Comparison of ENCODE assay signal across 12 cellular contexts in the genomic region with DNA sequence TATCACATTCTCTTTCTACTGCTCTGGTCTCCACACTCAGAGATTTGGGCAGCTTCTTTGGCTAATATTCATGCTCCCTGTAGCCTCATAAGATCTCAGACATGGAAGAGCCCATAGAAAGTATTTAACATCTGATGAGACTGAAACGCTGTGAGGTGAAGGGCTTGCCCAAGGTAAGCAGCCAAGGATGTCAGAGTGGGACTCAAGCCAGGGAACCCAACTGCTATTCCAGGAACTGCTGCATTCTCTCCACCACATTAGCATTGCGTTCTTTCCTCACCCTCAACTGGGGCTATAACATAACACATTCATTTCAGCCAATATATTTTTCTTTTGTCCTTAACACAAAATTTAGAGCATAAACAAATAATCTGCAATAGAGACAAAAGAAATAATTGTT. TPM values are rescaled to one million over a fixed set of nuclear protein-coding genes. Genes with fewer than 3 reads are reported as not detected.
DNase-seq lines count a peak whose midpoint lies in the region; ATAC-seq and TF ChIP-seq lines count a peak whose summit lies in the region.
"Had no signal": no experiment of that assay in that cellular context is flagged by ENCODE, and none has a peak within 500 bp of the region (broad histone marks: within the 10 kb centered on the region; RNA-seq: fewer than 3 reads in every experiment).

No MANE protein-coding gene starts in this region.

- H3K9me3 Mint-ChIP-seq in CD8-positive, alpha-beta T cell, result no peaks in the 10 kb centered on the region

- CTCF ChIA-PET in CD8-positive, alpha-beta T cell (lab: Charles Lee), result interaction anchor here (1.0 to 3.1 kb wide), 4 partner anchors 9 to 127 kb away, joined by 3 to 21 read pairs (median 12); no protein-coding TSS in a partner anchor
- CTCF ChIA-PET in OCI-LY7 (lab: Charles Lee; ENCODE audit: unreplicated experiment), result interaction anchor here (0.9 to 2.2 kb wide), 5 partner anchors 9 to 99 kb away, joined by 3 to 11 read pairs (median 4); no protein-coding TSS in a partner anchor

- POLR2A ChIA-PET in CD8-positive, alpha-beta T cell (lab: Charles Lee), result no interaction called here
- POLR2A ChIA-PET in OCI-LY7 (lab: Charles Lee), result interaction anchor here (0.9 to 5.7 kb wide), 11 partner anchors 9 to 127 kb away, joined by 3 to 34 read pairs (median 5); no protein-coding TSS in a partner anchor

- DNase-seq in CD8-positive, alpha-beta T cell, result no peak
- DNase-seq in OCI-LY7 (ENCODE audit: low spot score), result no peak
- no peak for DNase-seq in fibroblast of lung (ENCODE audit: low read depth in 2 of 2)
- DNase-seq in psoas muscle, result no peak
- no peak for DNase-seq in activated T-cell treated with anti-CD3 and anti-CD28 coated beads, Interleukin-2, amount 50 U/mL, for 1 hour
- DNase-seq in NCI-H2107 treated with DMSO at 0.1 percent for 48 hours (lab: John Stamatoyannopoulos, UW; ENCODE audit: unreplicated experiment), result no peak
- DNase-seq in NCI-H1417 treated with DMSO at 0.1 percent for 48 hours (lab: John Stamatoyannopoulos, UW), result no peak
- DNase-seq in SIG-M5 (lab: John Stamatoyannopoulos, UW), result no peak
- DNase-seq: activated T-cell treated with anti-CD3 and anti-CD28 coated beads for 4 hours; stimulated activated CD8-positive, alpha-beta memory T cell treated with anti-CD3 and anti-CD28 coated beads, Interleukin-4, amount 100 ng/mL, for 48 hours had no signal

- H3K27me3 ChIP-seq in CD8-positive, alpha-beta T cell (ENCODE audit: insufficient read depth, low read length), result no peaks in the 10 kb centered on the region
- no peaks in the 10 kb centered on the region for H3K27me3 ChIP-seq in fibroblast of lung (ENCODE audit: control insufficient read depth, insufficient read depth, low read length)
- H3K27me3 ChIP-seq in psoas muscle (ENCODE audit: insufficient read depth in 3 of 3, low read length in 2 of 3), result no peaks in the 10 kb centered on the region
- H3K27me3 ChIP-seq: ascending aorta had no signal

- no peak overlapping the region for H3K9ac ChIP-seq in fibroblast of lung (ENCODE audit: insufficient read depth, low read length)

- ATAC-seq in CD8-positive, alpha-beta T cell, result no peak
- ATAC-seq in psoas muscle, result no peak

- no peaks in the 10 kb centered on the region for H3K36me3 ChIP-seq in CD8-positive, alpha-beta T cell (ENCODE audit: insufficient read depth, low read length)
- H3K36me3 ChIP-seq in OCI-LY7 (ENCODE audit: insufficient read depth, low read length) (no peaks in the 10 kb centered on the region), fibroblast of lung (ENCODE audit: control insufficient read depth, insufficient read depth, low read length) (no peaks in the 10 kb centered on the region), psoas muscle (ENCODE audit: insufficient read depth in 1 of 2, low read depth in 1 of 2) (no peaks in the 10 kb centered on the region)
- H3K36me3 ChIP-seq: ascending aorta had no signal

- H3K9me2 ChIP-seq in OCI-LY7 (ENCODE audit: insufficient read depth, low read length), result no peaks in the 10 kb centered on the region

- H4K20me1 ChIP-seq in OCI-LY7 (ENCODE audit: insufficient read depth, low read length) (no peaks in the 10 kb centered on the region), fibroblast of lung (ENCODE audit: control insufficient read depth, extremely low read depth, insufficient read depth, low read length) (no peaks in the 10 kb centered on the region)

- H3K4me3 Mint-ChIP-seq in CD8-positive, alpha-beta T cell, result peak overlapping the region; percentile 89

- H3K9me3 ChIP-seq in CD8-positive, alpha-beta T cell (ENCODE audit: low read length), result no peaks in the 10 kb centered on the region
- H3K9me3 ChIP-seq in OCI-LY7 (ENCODE audit: low read length) (no peaks in the 10 kb centered on the region), fibroblast of lung (ENCODE audit: control insufficient read depth, insufficient read depth, low read depth, low read length) (no peaks in the 10 kb centered on the region), psoas muscle (no peaks in the 10 kb centered on the region)
- H3K9me3 ChIP-seq: ascending aorta had no signal

- H3K4me3 ChIP-seq in CD8-positive, alpha-beta T cell (ENCODE audit: low read depth, low read length), result no peak overlapping the region
- H3K4me3 ChIP-seq in OCI-LY7 (ENCODE audit: low read depth, low read length, poor library complexity, severe bottlenecking) (peak overlapping the region; percentile 76), fibroblast of lung (replicated peaks in 1 of 4; ENCODE audit: control extremely low read depth in 1 of 4, insufficient read depth in 1 of 4, low read depth in 3 of 4, low read length in 4 of 4) (peak overlapping the region in 3 of 4 experiments; percentile 5 to 80 (median 26)), psoas muscle (peak overlapping the region; percentile 86)

- no peak overlapping the region for H3K27ac Mint-ChIP-seq in CD8-positive, alpha-beta T cell

- TF ChIP-seq CTCF in CD8-positive, alpha-beta T cell (IDR thresholded peaks at IDR 0.05), result no peak
- no peak for TF ChIP-seq CTCF in OCI-LY7 (conservative IDR thresholded peaks at IDR 0.05; ENCODE audit: low read length)
- no peak for TF ChIP-seq CTCF in fibroblast of lung (conservative IDR thresholded peaks at IDR 0.05 in 1 of 2, IDR thresholded peaks at IDR 0.05 in 1 of 2; ENCODE audit: low read depth in 1 of 2, low read length in 2 of 2)
- TF ChIP-seq CTCF in psoas muscle (IDR thresholded peaks at IDR 0.05), result no peak

- peaks cover 78% of the 10 kb centered on the region for H3K4me1 Mint-ChIP-seq in CD8-positive, alpha-beta T cell (ENCODE audit: low read depth)

- no peak overlapping the region for H3K27ac ChIP-seq in CD8-positive, alpha-beta T cell (ENCODE audit: low read depth, low read length)
- H3K27ac ChIP-seq in OCI-LY7 (ENCODE audit: low read depth, low read length, poor library complexity, severe bottlenecking) (peak overlapping the region; percentile 95), fibroblast of lung (ENCODE audit: insufficient read depth, low read length) (no peak overlapping the region), psoas muscle (peak overlapping the region; percentile 96)
- H3K27ac ChIP-seq: ascending aorta, epithelial cell of prostate had no signal

- no peak overlapping the region; the same call in 1 of the 2 replicates for H2AFZ ChIP-seq in OCI-LY7 (ENCODE audit: low read length)
- no peak overlapping the region for H2AFZ ChIP-seq in fibroblast of lung (ENCODE audit: low read length)

- peaks cover 16% of the 10 kb centered on the region for H3K4me1 ChIP-seq in CD8-positive, alpha-beta T cell (ENCODE audit: insufficient read depth, low read length)
- H3K4me1 ChIP-seq in OCI-LY7 (ENCODE audit: insufficient read depth, low read length, poor library complexity, severe bottlenecking), result peaks cover 65% of the 10 kb centered on the region
- H3K4me1 ChIP-seq in fibroblast of lung (ENCODE audit: control insufficient read depth, extremely low read depth, insufficient read depth, low read length), result peaks cover 6% of the 10 kb centered on the region
- peaks cover 66% of the 10 kb centered on the region for H3K4me1 ChIP-seq in psoas muscle

- WGBS in psoas muscle, 3 donors, result 17 to 29% (median 20%) methylated on average over 2 of the region's 2 CpGs

- peaks cover 77% of the 10 kb centered on the region for H3K79me2 ChIP-seq in OCI-LY7 (ENCODE audit: insufficient read depth, low read depth, low read length)
- H3K79me2 ChIP-seq in fibroblast of lung (ENCODE audit: control insufficient read depth, insufficient read depth, low read length), result peaks cover 26% of the 10 kb centered on the region

- peaks cover 9% of the 10 kb centered on the region for H3K36me3 Mint-ChIP-seq in CD8-positive, alpha-beta T cell

- peak overlapping the region; percentile 85 for H3K4me2 ChIP-seq in OCI-LY7 (ENCODE audit: low read length)
- peak overlapping the region; percentile 64 for H3K4me2 ChIP-seq in fibroblast of lung (ENCODE audit: extremely low read depth, insufficient read depth, low read length)

- intact Hi-C loops in CD8-positive, alpha-beta T cell (cut with DNase I, micrococcal nuclease), result no loop called here
- intact Hi-C loops in OCI-LY7 (cut with micrococcal nuclease; ENCODE audit: unreplicated experiment), result loop anchor here (5.0 to 10.0 kb wide), 4 partner anchors 448 to 1725 kb away; a partner anchor contains a TSS
- intact Hi-C loops in psoas muscle (cut with DNase I), result no loop called here

- BruUV-seq in OCI-LY7 (replicated peaks; lab: Mats Ljungman, UMichigan), result no TSS peak

- H3K27me3 Mint-ChIP-seq in CD8-positive, alpha-beta T cell (ENCODE audit: low read depth), result no peaks in the 10 kb centered on the region

RNA-seq across cellular contexts. Expression of a gene that starts 3.8 kb away (rescaled TPM):
- total RNA-seq in CD8-positive, alpha-beta T cell, result 1 to 10 TPM; 7.6 to 8.8 TPM
- 14.6 and 16.8 TPM in 2 replicates for total RNA-seq in OCI-LY7 (2014; rRNA removed; shearing (Covaris generic))
- total RNA-seq in OCI-LY7 (2022), result 4.4 and 4.6 TPM in 2 replicates
- 1.0 and 4.5 TPM in 2 replicates for total RNA-seq in fibroblast of lung
- 0.60 and 2.9 TPM in 2 replicates for polyA plus RNA-seq in fibroblast of lung
- polyA plus RNA-seq in fibroblast of lung (2012), result 0.23 and 1.8 TPM in 2 replicates
- polyA minus RNA-seq in fibroblast of lung (ENCODE audit: low replicate concordance), result 5.0 TPM in 1 of 2 replicates, not detected in the other
- total RNA-seq in psoas muscle, result 10 to 100 TPM in 1 of 4 donors, 1 to 10 TPM in 3; 4.8 to 11.1 (median 7.9) TPM
- 1 to 10 TPM; 1.3 to 5.6 (median 3.0) TPM for polyA plus RNA-seq in psoas muscle

Comparison
In these comparisons a context has a peak if more than half of its experiments do, and no peak if none do; other contexts are left out.
1. H3K27ac ChIP-seq: peak in OCI-LY7 (single experiment) and psoas muscle (single experiment); none in CD8-positive, alpha-beta T cell (single experiment) and fibroblast of lung (single experiment).